Comparison of ENCODE assay signal across 23 cellular contexts in the genomic region with DNA sequence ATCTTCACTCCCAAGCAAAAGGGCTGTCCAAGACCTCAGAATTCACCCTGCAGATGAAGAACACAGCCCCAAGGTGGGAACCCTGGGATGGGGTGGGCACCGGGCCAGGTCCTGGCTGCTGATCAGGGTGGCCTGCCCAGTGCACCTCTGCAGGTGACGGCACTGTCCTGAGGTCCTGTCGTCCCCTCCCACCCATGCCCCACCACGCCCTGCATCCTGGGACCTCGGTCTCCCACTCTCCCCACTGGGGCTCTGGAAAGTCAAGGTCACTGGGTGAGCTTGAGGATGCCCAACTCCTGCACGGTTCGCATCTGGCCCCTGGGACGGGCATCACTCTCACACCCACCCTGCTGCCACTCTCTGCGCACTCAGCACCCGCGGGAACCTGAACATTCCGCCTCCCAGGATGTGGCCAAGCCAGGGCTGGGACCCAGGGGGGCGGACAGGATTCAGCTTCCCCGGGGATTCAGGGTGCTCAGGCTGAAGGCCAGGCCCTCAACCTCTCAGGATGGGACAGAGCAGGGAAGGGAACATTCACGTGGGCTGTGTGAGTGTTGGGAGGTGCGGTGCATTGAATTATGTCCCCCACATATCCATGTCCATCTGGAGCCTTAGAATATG.
DNase-seq lines count a peak whose midpoint lies in the region; ATAC-seq and TF ChIP-seq lines count a peak whose summit lies in the region.
"Had no signal": no experiment of that assay in that cellular context is flagged by ENCODE, and none has a peak within 500 bp of the region (broad histone marks: within the 10 kb centered on the region; RNA-seq: fewer than 3 reads in every experiment).

No MANE protein-coding gene starts in this region.

- no peak overlapping the region for H2BK120ac ChIP-seq in neuronal stem cell (ENCODE audit: low read depth, low read length)

- no CpG with 5 or more reads among the region's 16 CpGs for WGBS in neuronal stem cell (ENCODE audit: extremely low coverage in 2 of 2, insufficient read length in 2 of 2, insufficient replicate concordance in 1 of 2), 2 donors

- peaks cover 0 to 20% of the 10 kb centered on the region in 2 donors for H3K4me1 ChIP-seq in neuronal stem cell (ENCODE audit: control insufficient read depth in 2 of 2, insufficient read depth in 1 of 2, low read depth in 1 of 2, low read length in 2 of 2)
- H3K4me1 ChIP-seq: body of pancreas, Peyer's patch, prostate gland had no signal

- ATAC-seq in Right ventricle myocardium inferior (no peak), Right ventricle myocardium superior (ENCODE audit: poor library complexity) (no peak), GM18873 (IDR thresholded peaks at IDR 0.05; ENCODE audit: low FRiP score, unreplicated experiment) (no peak), HG02970 (IDR thresholded peaks at IDR 0.05; ENCODE audit: low FRiP score, unreplicated experiment) (no peak)
- ATAC-seq: activated CD8-positive, alpha-beta memory T cell treated with anti-CD3 and anti-CD28 coated beads, Interleukin-2, amount 10 ng/mL, durations not matched to agents 7 days and 5 days; body of pancreas; CD8-positive, alpha-beta T cell had no signal

- H3K4me3 ChIP-seq in dorsolateral prefrontal cortex (no peak overlapping the region), neuronal stem cell (ENCODE audit: low read length in 2 of 2) (no peak overlapping the region)
- H3K4me3 ChIP-seq: body of pancreas, Peyer's patch, prostate gland had no signal

- intact Hi-C loops in Right ventricle myocardium inferior (cut with DNase I): no loop called here
- intact Hi-C loops in Right ventricle myocardium superior (cut with DNase I): no loop called here
- intact Hi-C loops in dorsolateral prefrontal cortex (cut with DNase I): no loop called here

- no peak overlapping the region for H3K4me2 ChIP-seq in neuronal stem cell (ENCODE audit: insufficient read depth, low read length, poor library complexity, severe bottlenecking)

- no peak overlapping the region for H3K23ac ChIP-seq in neuronal stem cell (ENCODE audit: low read depth, low read length, poor library complexity)

- no peaks in the 10 kb centered on the region for H3K9me3 ChIP-seq in neuronal stem cell (replicated peaks in 1 of 2; ENCODE audit: control insufficient read depth in 2 of 2, insufficient read depth in 1 of 2, low read depth in 1 of 2, low read length in 2 of 2)
- H3K9me3 ChIP-seq: body of pancreas, prostate gland had no signal

- H3K36me3 ChIP-seq in neuronal stem cell (replicated peaks in 1 of 2; ENCODE audit: control insufficient read depth in 2 of 2, insufficient read depth in 2 of 2, low read length in 2 of 2): no peaks in the 10 kb centered on the region
- H3K36me3 ChIP-seq: Peyer's patch, prostate gland, WERI-Rb-1 had no signal

- no peak overlapping the region for H2BK12ac ChIP-seq in neuronal stem cell (ENCODE audit: low read length)

- no peak overlapping the region for H3K27ac ChIP-seq in dorsolateral prefrontal cortex
- no peak overlapping the region for H3K27ac ChIP-seq in neuronal stem cell (replicated peaks; ENCODE audit: low read length)
- H3K27ac ChIP-seq: body of pancreas, Peyer's patch, prostate gland, WERI-Rb-1 had no signal

- no peak overlapping the region for H3K14ac ChIP-seq in neuronal stem cell (ENCODE audit: low read length)

- no peak for TF ChIP-seq CTCF in dorsolateral prefrontal cortex (IDR thresholded peaks at IDR 0.05 in 54 of 56, conservative IDR thresholded peaks at IDR 0.05 in 2 of 56; ENCODE audit: low read depth in 1 of 56, partially characterized antibody in 56 of 56)

- no peak overlapping the region for H3K4ac ChIP-seq in neuronal stem cell (ENCODE audit: low read length)

- no peak overlapping the region for H4K8ac ChIP-seq in neuronal stem cell (ENCODE audit: low read depth, low read length)

- H2AK5ac ChIP-seq in neuronal stem cell (ENCODE audit: low read depth, low read length): peak overlapping the region; percentile 13

- no peak overlapping the region for H2AFZ ChIP-seq in neuronal stem cell (ENCODE audit: low read length)

- no peak overlapping the region for H3K9ac ChIP-seq in neuronal stem cell (ENCODE audit: low read depth, low read length, poor library complexity)

- H4K91ac ChIP-seq in neuronal stem cell (ENCODE audit: low read depth, low read length, poor library complexity): no peak overlapping the region

- H2BK5ac ChIP-seq in neuronal stem cell (ENCODE audit: low read length): no peak overlapping the region

- H3K79me1 ChIP-seq in neuronal stem cell (ENCODE audit: low read depth, low read length): no peaks in the 10 kb centered on the region

- H3K18ac ChIP-seq in neuronal stem cell (ENCODE audit: low read length): no peak overlapping the region

- peak; percentile 64 for DNase-seq in Right ventricle myocardium inferior (ENCODE audit: missing footprints)
- no peak for DNase-seq in Right ventricle myocardium superior
- peak in 6 of 10 donors; percentile 4 to 33 (median 26) for DNase-seq in dorsolateral prefrontal cortex
- no peak for DNase-seq in neuronal stem cell (ENCODE audit: low spot score)
- peak; percentile 36 for DNase-seq in ureter (ENCODE audit: low spot score)
- DNase-seq: activated CD8-positive, alpha-beta memory T cell treated with anti-CD3 and anti-CD28 coated beads, Interleukin-2, amount 10 ng/mL, durations not matched to agents 7 days and 5 days; activated naive CD4-positive, alpha-beta T cell treated with anti-CD3 and anti-CD28 coated beads for 36 hours; foreskin melanocyte; GOT3; HFFc6; IMR-90; MV-4-11; NCI-H1694; NCI-H82; SIG-M5; stimulated activated CD4-positive, alpha-beta T cell treated with anti-CD3 and anti-CD28 coated beads, Interleukin-4, amount 100 ng/mL, for 24 hours; WERI-Rb-1 had no signal

- H2BK15ac ChIP-seq in neuronal stem cell (ENCODE audit: low read length): no peak overlapping the region

- peaks cover 0 to 30% (median 6%) of the 10 kb centered on the region in 45 donors for H3K27me3 ChIP-seq in dorsolateral prefrontal cortex
- peaks cover 0 to 33% (median 0%) of the 10 kb centered on the region in 3 experiments for H3K27me3 ChIP-seq in neuronal stem cell (ENCODE audit: control insufficient read depth in 3 of 3, insufficient read depth in 3 of 3, low read depth in 1 of 3, low read length in 3 of 3)
- H3K27me3 ChIP-seq: body of pancreas, Peyer's patch had no signal

Comparison
In these comparisons a context has a peak if more than half of its experiments do, and no peak if none do; other contexts are left out.
1. DNase-seq: peak in Right ventricle myocardium inferior (single experiment), dorsolateral prefrontal cortex (6 of 10) and ureter (single experiment); none in Right ventricle myocardium superior (single experiment) and neuronal stem cell (single experiment).